1 cellular context compared by ENCODE assay signal in the genomic region with DNA sequence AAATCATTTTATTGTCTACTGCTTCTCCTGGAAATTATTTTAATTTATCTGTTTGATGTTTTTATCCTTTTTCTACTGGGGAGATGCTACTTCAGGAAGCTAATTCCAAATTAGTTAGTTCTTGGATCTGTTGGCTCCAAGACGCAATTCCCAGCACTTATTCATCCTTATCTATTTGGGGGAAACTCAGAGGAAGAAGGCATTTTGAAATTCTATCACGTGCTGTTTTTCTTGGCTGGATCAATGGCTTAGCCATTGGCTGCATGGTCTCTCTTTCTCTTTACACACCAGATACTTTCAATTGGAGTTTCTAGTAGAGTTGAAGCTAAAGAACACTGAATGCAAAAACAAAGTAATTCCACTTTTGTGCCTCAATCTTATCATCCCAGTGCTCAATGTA.
TF ChIP-seq lines count a peak whose summit lies in the region.

No MANE protein-coding gene starts in this region.

TF ChIP-seq in HepG2, 621 proteins besides CTCF, POLR2A, EP300 and RAD21 (continued from another document):
- TF ChIP-seq, protein P1, sequence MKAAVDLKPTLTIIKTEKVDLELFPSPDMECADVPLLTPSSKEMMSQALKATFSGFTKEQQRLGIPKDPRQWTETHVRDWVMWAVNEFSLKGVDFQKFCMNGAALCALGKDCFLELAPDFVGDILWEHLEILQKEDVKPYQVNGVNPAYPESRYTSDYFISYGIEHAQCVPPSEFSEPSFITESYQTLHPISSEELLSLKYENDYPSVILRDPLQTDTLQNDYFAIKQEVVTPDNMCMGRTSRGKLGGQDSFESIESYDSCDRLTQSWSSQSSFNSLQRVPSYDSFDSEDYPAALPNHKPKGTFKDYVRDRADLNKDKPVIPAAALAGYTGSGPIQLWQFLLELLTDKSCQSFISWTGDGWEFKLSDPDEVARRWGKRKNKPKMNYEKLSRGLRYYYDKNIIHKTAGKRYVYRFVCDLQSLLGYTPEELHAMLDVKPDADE (CRISPR knock-in tag; IDR thresholded peaks at IDR 0.05), result no peak
- TF ChIP-seq TAF1 (CRISPR knock-in tag; IDR thresholded peaks at IDR 0.05) (no peak), ZBTB7A (CRISPR knock-in tag; IDR thresholded peaks at IDR 0.05) (no peak), STAT5B (CRISPR knock-in tag; IDR thresholded peaks at IDR 0.05) (no peak)
- TF ChIP-seq, protein P2, sequence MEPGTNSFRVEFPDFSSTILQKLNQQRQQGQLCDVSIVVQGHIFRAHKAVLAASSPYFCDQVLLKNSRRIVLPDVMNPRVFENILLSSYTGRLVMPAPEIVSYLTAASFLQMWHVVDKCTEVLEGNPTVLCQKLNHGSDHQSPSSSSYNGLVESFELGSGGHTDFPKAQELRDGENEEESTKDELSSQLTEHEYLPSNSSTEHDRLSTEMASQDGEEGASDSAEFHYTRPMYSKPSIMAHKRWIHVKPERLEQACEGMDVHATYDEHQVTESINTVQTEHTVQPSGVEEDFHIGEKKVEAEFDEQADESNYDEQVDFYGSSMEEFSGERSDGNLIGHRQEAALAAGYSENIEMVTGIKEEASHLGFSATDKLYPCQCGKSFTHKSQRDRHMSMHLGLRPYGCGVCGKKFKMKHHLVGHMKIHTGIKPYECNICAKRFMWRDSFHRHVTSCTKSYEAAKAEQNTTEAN (CRISPR knock-in tag; conservative IDR thresholded peaks at IDR 0.05), result no peak
- TF ChIP-seq, protein P3, sequence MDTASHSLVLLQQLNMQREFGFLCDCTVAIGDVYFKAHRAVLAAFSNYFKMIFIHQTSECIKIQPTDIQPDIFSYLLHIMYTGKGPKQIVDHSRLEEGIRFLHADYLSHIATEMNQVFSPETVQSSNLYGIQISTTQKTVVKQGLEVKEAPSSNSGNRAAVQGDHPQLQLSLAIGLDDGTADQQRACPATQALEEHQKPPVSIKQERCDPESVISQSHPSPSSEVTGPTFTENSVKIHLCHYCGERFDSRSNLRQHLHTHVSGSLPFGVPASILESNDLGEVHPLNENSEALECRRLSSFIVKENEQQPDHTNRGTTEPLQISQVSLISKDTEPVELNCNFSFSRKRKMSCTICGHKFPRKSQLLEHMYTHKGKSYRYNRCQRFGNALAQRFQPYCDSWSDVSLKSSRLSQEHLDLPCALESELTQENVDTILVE (CRISPR knock-in tag; IDR thresholded peaks at IDR 0.05), result no peak
